In genomic region chr10:119650692-119651513, GRCh38 we compare ENCODE assay signal across 8 cellular contexts. TPM values are rescaled to one million over a fixed set of nuclear protein-coding genes. Genes with fewer than 3 reads are reported as not detected.
DNase-seq lines count a peak whose midpoint lies in the region; ATAC-seq and TF ChIP-seq lines count a peak whose summit lies in the region.

Gene BAG3, plus strand, starts transcription at chr10:119651380. Its CDS starts 296 bp downstream, at chr10:119651676.

- TF ChIP-seq POLR2A in Raji (IDR thresholded peaks at IDR 0.05; ENCODE audit: insufficient read depth, low read depth, low read length) = peak; percentile 83

- no peaks in the 10 kb centered on the region for H3K36me3 Mint-ChIP-seq in natural killer cell treated with Interleukin-12 subunit alpha and Interleukin-12 subunit beta and Interleukin-15 and Interleukin-18, amount 100 ng/mL, for 72 hours

- peak within 1 kb of the TSS; percentile 80 for H3K4me3 Mint-ChIP-seq in natural killer cell treated with Interleukin-12 subunit alpha and Interleukin-12 subunit beta and Interleukin-15 and Interleukin-18, amount 100 ng/mL, for 72 hours

- TF ChIP-seq CTCF in fibroblast of pulmonary artery (IDR thresholded peaks at IDR 0.05; ENCODE audit: low read length, missing control alignments) = no peak

- H3K4me1 Mint-ChIP-seq in natural killer cell treated with Interleukin-12 subunit alpha and Interleukin-12 subunit beta and Interleukin-15 and Interleukin-18, amount 100 ng/mL, for 72 hours (ENCODE audit: low read depth in 2 of 2) = peaks cover 27 to 31% of the 10 kb centered on the region in 2 donors

- peak within 1 kb of the TSS; percentile 77 for H3K4me3 ChIP-seq in fibroblast of pulmonary artery (replicated peaks; ENCODE audit: low read depth, low read length)

- peak; percentile 24 for DNase-seq in COR-L47 (lab: John Stamatoyannopoulos, UW)
- peak; percentile 92 for DNase-seq in HT1080 (ENCODE audit: low read depth)
- DNase-seq in activated effector memory CD4-positive, alpha-beta T cell treated with Interleukin-2 at 50 U/mL for 16 hours = peak; percentile 71
- peak; percentile 95 for DNase-seq in fibroblast of pulmonary artery (ENCODE audit: low read depth)
- DNase-seq in natural killer cell treated with Interleukin-12 subunit alpha and Interleukin-12 subunit beta and Interleukin-15 and Interleukin-18, amount 100 ng/mL, for 72 hours (ENCODE audit: low spot score) = peak; percentile 88
- peak; percentile 73 for DNase-seq in stimulated activated naive CD4-positive, alpha-beta T cell treated with Interleukin-2 at 50 U/mL for 16 hours (lab: John Stamatoyannopoulos, UW)

- ATAC-seq in GM19467 (IDR thresholded peaks at IDR 0.05; ENCODE audit: unreplicated experiment) = peak; percentile 65
- ATAC-seq in natural killer cell treated with Interleukin-12 subunit alpha and Interleukin-12 subunit beta and Interleukin-15 and Interleukin-18, amount 100 ng/mL, for 72 hours = peak; percentile 96 to 97

- H3K27ac Mint-ChIP-seq in natural killer cell treated with Interleukin-12 subunit alpha and Interleukin-12 subunit beta and Interleukin-15 and Interleukin-18, amount 100 ng/mL, for 72 hours = peak within 1 kb of the TSS; percentile 64 to 87

- H3K9me3 Mint-ChIP-seq in natural killer cell treated with Interleukin-12 subunit alpha and Interleukin-12 subunit beta and Interleukin-15 and Interleukin-18, amount 100 ng/mL, for 72 hours = no peaks in the 10 kb centered on the region

- H3K27me3 Mint-ChIP-seq in natural killer cell treated with Interleukin-12 subunit alpha and Interleukin-12 subunit beta and Interleukin-15 and Interleukin-18, amount 100 ng/mL, for 72 hours = peaks cover 6 to 12% of the 10 kb centered on the region in 2 donors

RNA-seq across cellular contexts. Expression of gene BAG3, which starts in this region (rescaled TPM):
- 30.5 and 46.2 TPM in 2 replicates for total RNA-seq in HT1080 (2014; rRNA removed; shearing (Covaris generic))
- 76.3 and 89.3 TPM in 2 replicates for polyA plus RNA-seq in HT1080 (2015; cell fraction: cytosol; rRNA removed)
- polyA plus RNA-seq in HT1080 (2015; cell fraction: nucleus; rRNA removed) = 126 and 141 TPM in 2 replicates
- 10 to 100 TPM; 10.5 to 12.7 TPM for total RNA-seq in natural killer cell treated with Interleukin-12 subunit alpha and Interleukin-12 subunit beta and Interleukin-15 and Interleukin-18, amount 100 ng/mL, for 72 hours

Comparison
In these comparisons a context has a peak if more than half of its experiments do, and no peak if none do; other contexts are left out.
1. Peak in every context shown above with its lines: DNase-seq, ATAC-seq and H3K4me3 ChIP-seq.
2. DNase-seq: peak in every context shown above with its lines; median percentile 95 in fibroblast of pulmonary artery; 92 in HT1080; 88 in natural killer cell treated with Interleukin-12 subunit alpha and Interleukin-12 subunit beta and Interleukin-15 and Interleukin-18, amount 100 ng/mL, for 72 hours; 73 in stimulated activated naive CD4-positive, alpha-beta T cell treated with Interleukin-2 at 50 U/mL for 16 hours; 71 in activated effector memory CD4-positive, alpha-beta T cell treated with Interleukin-2 at 50 U/mL for 16 hours; 24 in COR-L47.